In the genomic region with DNA sequence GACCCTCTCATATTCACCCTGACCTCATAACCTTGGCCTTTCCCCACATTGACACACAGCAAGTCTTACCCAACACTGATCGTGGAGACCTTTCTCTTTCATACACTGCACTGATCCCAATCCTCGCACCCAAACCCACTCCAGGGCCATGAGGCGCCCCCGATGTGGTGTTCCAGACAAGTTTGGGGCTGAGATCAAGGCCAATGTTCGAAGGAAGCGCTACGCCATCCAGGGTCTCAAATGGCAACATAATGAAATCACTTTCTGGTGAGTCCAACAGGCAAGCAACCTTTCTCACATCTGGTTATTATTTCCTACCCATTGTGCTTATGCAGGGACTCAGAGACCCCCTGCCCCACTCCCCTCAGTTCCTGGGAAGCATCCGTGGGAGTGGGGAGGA, we compare ENCODE assay signal across 22 cellular contexts. TPM values are rescaled to one million over a fixed set of nuclear protein-coding genes. Genes with fewer than 3 reads are reported as not detected.
A peak's percentile ranks its signal among the peaks of the same experiment; 100 is the strongest.
DNase-seq lines count a peak whose midpoint lies in the region; ATAC-seq and TF ChIP-seq lines count a peak whose summit lies in the region.
"Had no signal": no experiment of that assay in that cellular context is flagged by ENCODE, and none has a peak within 500 bp of the region (broad histone marks: within the 10 kb centered on the region; RNA-seq: fewer than 3 reads in every experiment).

No MANE protein-coding gene starts in this region.

- no peak for ATAC-seq in sciatic nerve
- ATAC-seq in activated T-cell treated with anti-CD3 and anti-CD28 coated beads, Interleukin-2, amount 50 U/mL, for 72 hours (replicated peaks in 1 of 2): no peak
- ATAC-seq in HG03442 (IDR thresholded peaks at IDR 0.05; ENCODE audit: unreplicated experiment): no peak
- ATAC-seq: left colon; stimulated activated naive CD8-positive, alpha-beta T cell treated with anti-CD3 and anti-CD28 coated beads, Interleukin-15, amount 100 ng/mL, for 72 hours had no signal

- no peaks in the 10 kb centered on the region for H3K9me3 Mint-ChIP-seq in endothelial cell (ENCODE audit: unreplicated experiment)
- H3K9me3 Mint-ChIP-seq in activated T-cell treated with anti-CD3 and anti-CD28 coated beads, Interleukin-2, amount 50 U/mL, for 72 hours: no peaks in the 10 kb centered on the region
- H3K9me3 Mint-ChIP-seq: activated CD4-positive, alpha-beta memory T cell treated with anti-CD3 and anti-CD28 coated beads, Interleukin-2, amount 10 ng/mL, durations not matched to agents 7 days and 5 days; naive B cell; stimulated activated naive CD8-positive, alpha-beta T cell treated with anti-CD3 and anti-CD28 coated beads, Interleukin-15, amount 100 ng/mL, for 72 hours; type B pancreatic cell had no signal

- H3K4me1 Mint-ChIP-seq in endothelial cell (ENCODE audit: unreplicated experiment): peaks cover 60% of the 10 kb centered on the region
- H3K4me1 Mint-ChIP-seq in activated T-cell treated with anti-CD3 and anti-CD28 coated beads, Interleukin-2, amount 50 U/mL, for 72 hours (ENCODE audit: low read depth): peaks cover 17% of the 10 kb centered on the region

- DNase-seq in GM13977 (ENCODE audit: low spot score): peak; percentile 7
- no peak for DNase-seq in endothelial cell (ENCODE audit: low spot score)
- peak; percentile 45 for DNase-seq in sciatic nerve (ENCODE audit: low spot score)
- no peak for DNase-seq in dedifferentiated amniotic fluid mesenchymal stem cell (ENCODE audit: extremely low spot score)
- DNase-seq in activated T-cell treated with anti-CD3 and anti-CD28 coated beads, Interleukin-2, amount 50 U/mL, for 72 hours: no peak
- DNase-seq: activated CD4-positive, alpha-beta memory T cell treated with anti-CD3 and anti-CD28 coated beads, Interleukin-2, amount 10 ng/mL, durations not matched to agents 7 days and 5 days; activated gamma-delta T cell treated with Interleukin-2 at 50 U/mL for 16 hours; activated T-cell treated with anti-CD3 and anti-CD28 coated beads for 4 hours; brain microvascular endothelial cell; C1 segment of cervical spinal cord; left colon; naive B cell; NCI-H1105 treated with DMSO at 0.1 percent for 48 hours; NCI-H2029 treated with DMSO at 0.1 percent for 48 hours; NCI-H226; NCI-H774; SHP77; stimulated activated naive CD8-positive, alpha-beta T cell treated with anti-CD3 and anti-CD28 coated beads, Interleukin-15, amount 100 ng/mL, for 72 hours; SW 1271 had no signal

- peak overlapping the region; percentile 83 for H3K27ac Mint-ChIP-seq in endothelial cell (ENCODE audit: unreplicated experiment)
- no peak overlapping the region for H3K27ac Mint-ChIP-seq in activated T-cell treated with anti-CD3 and anti-CD28 coated beads, Interleukin-2, amount 50 U/mL, for 72 hours
- H3K27ac Mint-ChIP-seq: activated CD4-positive, alpha-beta memory T cell treated with anti-CD3 and anti-CD28 coated beads, Interleukin-2, amount 10 ng/mL, durations not matched to agents 7 days and 5 days; naive B cell; stimulated activated naive CD8-positive, alpha-beta T cell treated with anti-CD3 and anti-CD28 coated beads, Interleukin-15, amount 100 ng/mL, for 72 hours; type B pancreatic cell had no signal

- TF ChIP-seq CTCF in GM13977 (IDR thresholded peaks at IDR 0.05; ENCODE audit: extremely low read depth, insufficient read depth, missing control alignments) (no peak), endothelial cell (IDR thresholded peaks at IDR 0.05; ENCODE audit: unreplicated experiment) (no peak)

- peak overlapping the region; percentile 34 for H3K4me3 Mint-ChIP-seq in endothelial cell (ENCODE audit: unreplicated experiment)
- H3K4me3 Mint-ChIP-seq in activated T-cell treated with anti-CD3 and anti-CD28 coated beads, Interleukin-2, amount 50 U/mL, for 72 hours: no peak overlapping the region
- H3K4me3 Mint-ChIP-seq: activated CD4-positive, alpha-beta memory T cell treated with anti-CD3 and anti-CD28 coated beads, Interleukin-2, amount 10 ng/mL, durations not matched to agents 7 days and 5 days; naive B cell; stimulated activated naive CD8-positive, alpha-beta T cell treated with anti-CD3 and anti-CD28 coated beads, Interleukin-15, amount 100 ng/mL, for 72 hours; type B pancreatic cell had no signal

- H3K36me3 Mint-ChIP-seq in endothelial cell (ENCODE audit: low read depth, unreplicated experiment): peaks cover 57% of the 10 kb centered on the region
- H3K36me3 Mint-ChIP-seq in activated T-cell treated with anti-CD3 and anti-CD28 coated beads, Interleukin-2, amount 50 U/mL, for 72 hours (ENCODE audit: insufficient read depth in 2 of 2): peaks cover 0 to 2% of the 10 kb centered on the region in 2 donors
- H3K36me3 Mint-ChIP-seq: naive B cell had no signal

- intact Hi-C loops in sciatic nerve (cut with DNase I): loop anchor here (10.0 kb wide), 1 partner anchor 257 kb away; the partner anchor contains the start of gene DAD1

- in situ Hi-C loops in GM13977 (cut with MboI; ENCODE audit: low pct_unique_long_range_greater_than_20kb, low sequenced_read_pairs, unreplicated experiment): no loop called here

- H3K27me3 Mint-ChIP-seq in endothelial cell (ENCODE audit: unreplicated experiment): peaks cover 16% of the 10 kb centered on the region
- peaks cover 19% of the 10 kb centered on the region for H3K27me3 Mint-ChIP-seq in activated T-cell treated with anti-CD3 and anti-CD28 coated beads, Interleukin-2, amount 50 U/mL, for 72 hours (ENCODE audit: low read depth)
- H3K27me3 Mint-ChIP-seq: type B pancreatic cell had no signal

RNA-seq across cellular contexts. Expression of gene MMP14, which starts 5.4 kb away (rescaled TPM):
- 819 TPM for total RNA-seq in endothelial cell (ENCODE audit: unreplicated experiment)
- total RNA-seq in sciatic nerve: 138 TPM
- total RNA-seq in activated T-cell treated with anti-CD3 and anti-CD28 coated beads, Interleukin-2, amount 50 U/mL, for 72 hours: 1 to 10 TPM; 1.4 to 6.8 TPM

RNA-seq across cellular contexts. Expression of gene MRPL52, which starts 12.1 kb away (rescaled TPM):
- total RNA-seq in endothelial cell (ENCODE audit: unreplicated experiment) (126 TPM), sciatic nerve (34.0 TPM)
- 10 to 100 TPM; 76.9 to 80.4 TPM for total RNA-seq in activated T-cell treated with anti-CD3 and anti-CD28 coated beads, Interleukin-2, amount 50 U/mL, for 72 hours

RNA-seq across cellular contexts. Expression of gene SLC7A7, which starts 26.5 kb away (rescaled TPM):
- total RNA-seq in endothelial cell (ENCODE audit: unreplicated experiment) (15.0 TPM), sciatic nerve (9.7 TPM)
- total RNA-seq in activated T-cell treated with anti-CD3 and anti-CD28 coated beads, Interleukin-2, amount 50 U/mL, for 72 hours: 1 to 10 TPM in 1 of 2 donors, under 1 TPM in 1; 0.21 to 1.5 TPM

RNA-seq across cellular contexts. Expression of gene LRP10, which starts 29.8 kb away (rescaled TPM):
- total RNA-seq in endothelial cell (ENCODE audit: unreplicated experiment): 105 TPM
- 106 TPM for total RNA-seq in sciatic nerve
- 10 to 100 TPM; 66.5 to 78.4 TPM for total RNA-seq in activated T-cell treated with anti-CD3 and anti-CD28 coated beads, Interleukin-2, amount 50 U/mL, for 72 hours

RNA-seq across cellular contexts. Expression of gene REM2, which starts 41.3 kb away (rescaled TPM):
- total RNA-seq in endothelial cell (ENCODE audit: unreplicated experiment): 0.36 TPM
- total RNA-seq in sciatic nerve: 0.62 TPM
- total RNA-seq in activated T-cell treated with anti-CD3 and anti-CD28 coated beads, Interleukin-2, amount 50 U/mL, for 72 hours: 1 to 10 TPM; 4.6 to 4.7 TPM
- total RNA-seq: A673 had no signal

Comparison
In these comparisons a context has a peak if more than half of its experiments do, and no peak if none do; other contexts are left out.
1. DNase-seq: peak in GM13977 (single experiment) and sciatic nerve (single experiment); none in endothelial cell (single experiment), dedifferentiated amniotic fluid mesenchymal stem cell (single experiment) and activated T-cell treated with anti-CD3 and anti-CD28 coated beads, Interleukin-2, amount 50 U/mL, for 72 hours (0 of 2).
2. RNA of gene MMP14, which starts 5.4 kb away (total RNA-seq): 819 TPM in endothelial cell (single experiment) and 138 TPM in sciatic nerve (single experiment); 1.4 to 6.8 TPM in activated T-cell treated with anti-CD3 and anti-CD28 coated beads, Interleukin-2, amount 50 U/mL, for 72 hours; every median in the first group is over 10 times any median in the second.